In the genomic region with DNA sequence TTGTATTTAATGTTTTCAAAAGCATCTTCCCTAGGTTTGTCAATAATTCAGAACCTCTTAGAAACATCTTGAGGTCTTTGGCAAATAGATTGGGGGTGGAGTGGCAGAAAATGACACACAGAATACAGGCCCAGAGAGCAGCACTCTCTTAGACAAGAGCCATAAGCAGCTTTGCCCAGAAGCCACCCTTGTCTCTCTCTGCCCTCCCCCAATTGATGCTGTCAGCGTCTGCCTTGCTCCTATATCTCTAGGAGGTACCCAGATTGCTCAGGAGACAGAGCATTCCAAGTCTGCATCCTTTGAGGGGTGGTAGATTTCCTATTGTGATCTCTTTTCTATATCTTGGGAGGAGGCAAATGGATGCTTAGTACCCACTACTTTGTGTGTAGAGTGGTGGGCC, we compare ENCODE assay signal across 11 cellular contexts. TPM values are rescaled to one million over a fixed set of nuclear protein-coding genes. Genes with fewer than 3 reads are reported as not detected.
DNase-seq lines count a peak whose midpoint lies in the region; ATAC-seq and TF ChIP-seq lines count a peak whose summit lies in the region.
"Had no signal": no experiment of that assay in that cellular context is flagged by ENCODE, and none has a peak within 500 bp of the region (broad histone marks: within the 10 kb centered on the region; RNA-seq: fewer than 3 reads in every experiment).

No MANE protein-coding gene starts in this region.

- H3K4me1 Mint-ChIP-seq in activated T-helper 17 cell treated with anti-CD3 and anti-CD28 coated beads, Interleukin-2, amount 50 U/mL, for 72 hours = no peaks in the 10 kb centered on the region

- WGBS in hepatocyte (ENCODE audit: low lambda C conversion rate, missing lambda C conversion rate) = 45% methylated on average over 1 of the region's 1 CpG

- peaks cover 23% of the 10 kb centered on the region for H3K27me3 Mint-ChIP-seq in activated T-helper 17 cell treated with anti-CD3 and anti-CD28 coated beads, Interleukin-2, amount 50 U/mL, for 72 hours

- peaks cover 3% of the 10 kb centered on the region for H4K20me1 ChIP-seq in hepatocyte (ENCODE audit: insufficient read depth, poor library complexity, severe bottlenecking)

- DNase-seq in GM12864 (ENCODE audit: low read depth) (no peak), hepatocyte (ENCODE audit: low spot score) (no peak), retina (no peak), SIG-M5 treated with dmso at 0.1 percent for 504 hours (lab: John Stamatoyannopoulos, UW; ENCODE audit: unreplicated experiment) (no peak)
- DNase-seq: NCI-H748 treated with DMSO at 0.1 percent for 48 hours; stimulated activated naive CD4-positive, alpha-beta T cell had no signal

- no peak for ATAC-seq in activated T-helper 17 cell treated with anti-CD3 and anti-CD28 coated beads, Interleukin-2, amount 50 U/mL, for 72 hours (replicated peaks)
- ATAC-seq in HG02759 (IDR thresholded peaks at IDR 0.05; ENCODE audit: unreplicated experiment) = no peak
- ATAC-seq in HG03196 (IDR thresholded peaks at IDR 0.05; ENCODE audit: unreplicated experiment) = no peak

- peak overlapping the region; percentile 12 for H3K4me3 Mint-ChIP-seq in activated T-helper 17 cell treated with anti-CD3 and anti-CD28 coated beads, Interleukin-2, amount 50 U/mL, for 72 hours

- H3K36me3 ChIP-seq in hepatocyte (replicated peaks; ENCODE audit: insufficient read depth, low read depth) (no peaks in the 10 kb centered on the region), skeletal muscle tissue (ENCODE audit: control insufficient read depth in 3 of 3, insufficient read depth in 3 of 3, low read length in 3 of 3) (no peaks in the 10 kb centered on the region)

- peak overlapping the region; percentile 81 for H3K4me2 ChIP-seq in hepatocyte

- TF ChIP-seq CTCF in GM12864 (IDR thresholded peaks at IDR 0.05; ENCODE audit: low read depth, low read length, missing control alignments) (no peak), hepatocyte (IDR thresholded peaks at IDR 0.05; ENCODE audit: poor library complexity) (no peak)

- H2AFZ ChIP-seq in hepatocyte = no peak overlapping the region

- peaks cover 55% of the 10 kb centered on the region for H3K79me2 ChIP-seq in hepatocyte

- H3K27ac Mint-ChIP-seq in activated T-helper 17 cell treated with anti-CD3 and anti-CD28 coated beads, Interleukin-2, amount 50 U/mL, for 72 hours = no peak overlapping the region
- H3K27ac Mint-ChIP-seq: activated naive CD4-positive, alpha-beta T cell treated with anti-CD3 and anti-CD28 coated beads, Interleukin-2, amount 50 U/mL, for 72 hours had no signal

- H3K9me2 ChIP-seq in hepatocyte (replicated peaks; ENCODE audit: insufficient read depth) = no peaks in the 10 kb centered on the region

- peaks cover 5% of the 10 kb centered on the region for H3K9me3 Mint-ChIP-seq in activated T-helper 17 cell treated with anti-CD3 and anti-CD28 coated beads, Interleukin-2, amount 50 U/mL, for 72 hours

- no peaks in the 10 kb centered on the region for H3K27me3 ChIP-seq in hepatocyte
- no peaks in the 10 kb centered on the region for H3K27me3 ChIP-seq in skeletal muscle tissue (ENCODE audit: control insufficient read depth in 3 of 3, insufficient read depth in 3 of 3, low read length in 3 of 3)

- H3K36me3 Mint-ChIP-seq in activated T-helper 17 cell treated with anti-CD3 and anti-CD28 coated beads, Interleukin-2, amount 50 U/mL, for 72 hours (ENCODE audit: low read depth) = no peaks in the 10 kb centered on the region

- no peaks in the 10 kb centered on the region for H3K9me3 ChIP-seq in hepatocyte (ENCODE audit: low read depth)
- peaks cover 0 to 2% (median under 1%) of the 10 kb centered on the region in 3 donors for H3K9me3 ChIP-seq in skeletal muscle tissue (ENCODE audit: control insufficient read depth in 3 of 3, low read length in 3 of 3)

- H3K4me1 ChIP-seq in hepatocyte (ENCODE audit: insufficient read depth) = peaks cover 21% of the 10 kb centered on the region
- peaks cover 2 to 32% (median 6%) of the 10 kb centered on the region in 3 donors for H3K4me1 ChIP-seq in skeletal muscle tissue (ENCODE audit: control insufficient read depth in 3 of 3, insufficient read depth in 3 of 3, low read length in 3 of 3)

- peak overlapping the region; percentile 90 for H3K27ac ChIP-seq in hepatocyte
- H3K27ac ChIP-seq in skeletal muscle tissue (ENCODE audit: low read depth, low read length) = peak overlapping the region; percentile 51

- H3K4me3 ChIP-seq in GM12864 (ENCODE audit: low read depth, low read length) (peak overlapping the region; percentile 56), hepatocyte (peak overlapping the region; percentile 54), skeletal muscle tissue (ENCODE audit: low read length in 3 of 3) (peak overlapping the region in 2 of 3 donors; percentile 44 to 94)

- H3K9ac ChIP-seq in skeletal muscle tissue (ENCODE audit: low read depth in 1 of 3, low read length in 3 of 3) = peak overlapping the region in 1 of 3 donors; percentile 5

RNA-seq across cellular contexts. Expression of a gene that starts 1.7 kb away (rescaled TPM):
- 1 to 10 TPM; 1.7 to 2.6 TPM for total RNA-seq in activated T-helper 17 cell treated with anti-CD3 and anti-CD28 coated beads, Interleukin-2, amount 50 U/mL, for 72 hours
- total RNA-seq in hepatocyte (30.7 and 32.2 TPM in 2 replicates), skeletal muscle tissue (28.2 TPM)
- 17.9 TPM in 2 replicates for polyA plus RNA-seq in hepatocyte
